In genomic region chr20:45823949-45824835, GRCh38 we compare ENCODE assay signal across 7 cellular contexts.
A peak's percentile ranks its signal among the peaks of the same experiment; 100 is the strongest.
DNase-seq lines count a peak whose midpoint lies in the region; ATAC-seq and TF ChIP-seq lines count a peak whose summit lies in the region.

No MANE protein-coding gene starts in this region.

- no peak for ATAC-seq in HG02642 (IDR thresholded peaks at IDR 0.05; ENCODE audit: poor library complexity, unreplicated experiment)

- POLR2A ChIA-PET in RWPE1 (lab: Yijun Ruan, JAX; ENCODE audit: low non-redundant PET): interaction anchor here (0.6 to 1.2 kb wide), 3 partner anchors 9 to 32 kb away, joined by 3 to 4 read pairs (median 4); partner anchors contain the start of gene SNX21

- in situ Hi-C loops in GM13976 (cut with MboI; ENCODE audit: low sequenced_read_pairs, unreplicated experiment): no loop called here

- no peaks in the 10 kb centered on the region for H3K36me3 ChIP-seq in iPS-18a (ENCODE audit: control insufficient read depth, low read depth, low read length)

- H3K27me3 ChIP-seq in iPS-18a (ENCODE audit: control insufficient read depth, insufficient read depth, low read length): peaks cover 15% of the 10 kb centered on the region

- peak; percentile 45 for TF ChIP-seq CTCF in GM13976 (IDR thresholded peaks at IDR 0.05; ENCODE audit: borderline replicate concordance, control extremely low read depth, extremely low read depth, insufficient read depth, missing control alignments)
- TF ChIP-seq CTCF in RWPE1 (conservative IDR thresholded peaks at IDR 0.05; ENCODE audit: low read depth): no peak; the same call in 1 of the 2 replicates

- H3K4me1 ChIP-seq in iPS-18a (ENCODE audit: control insufficient read depth, low read depth, low read length): no peaks in the 10 kb centered on the region

- H3K27ac ChIP-seq in RWPE1 (no peak overlapping the region), iPS-18a (ENCODE audit: low read length) (no peak overlapping the region)

- CTCF ChIA-PET in RWPE1 (lab: Yijun Ruan, JAX): interaction anchor here (0.6 to 1.2 kb wide), 4 partner anchors 16 to 130 kb away, joined by 3 to 7 read pairs (median 4); no protein-coding TSS in a partner anchor

- H3K9me3 ChIP-seq in iPS-18a (ENCODE audit: control insufficient read depth, low read depth, low read length): no peaks in the 10 kb centered on the region

- DNase-seq in GM13976 (ENCODE audit: low spot score): peak; percentile 76
- DNase-seq in RWPE1 (ENCODE audit: low spot score): peak; percentile 46
- DNase-seq in amniotic epithelial cell (ENCODE audit: low read depth): peak; percentile 45
- DNase-seq in stimulated activated CD4-positive, alpha-beta T cell treated with anti-CD3 and anti-CD28 coated beads, Interleukin-1b, Interleukin-23, amount 100 ng/mL, for 48 hours: peak; percentile 57
- no peak for DNase-seq in NCI-H1436 treated with DMSO at 0.1 percent for 48 hours (lab: John Stamatoyannopoulos, UW)

- no peak overlapping the region for H3K9ac ChIP-seq in iPS-18a (ENCODE audit: low read length)

- peak overlapping the region; percentile 27 for H3K4me3 ChIP-seq in iPS-18a (ENCODE audit: low read length)
